ENCODE assay signal across 24 cellular contexts in genomic region chr12:132533584-132533958, GRCh38.
"Had no signal": no experiment of that assay in that cellular context is flagged by ENCODE, and none has a peak within 500 bp of the region (broad histone marks: within the 10 kb centered on the region; RNA-seq: fewer than 3 reads in every experiment).

No MANE protein-coding gene starts in this region.

- H3K9me3 ChIP-seq: breast epithelium, esophagus muscularis mucosa, heart right ventricle, left ventricle myocardium inferior, mucosa of descending colon, neutrophil, right lobe of liver, thyroid gland had no signal

- H3K27ac Mint-ChIP-seq: activated naive CD4-positive, alpha-beta T cell treated with anti-CD3 and anti-CD28 coated beads, Interleukin-2, amount 10 ng/mL, durations not matched to agents 7 days and 5 days; activated T-helper 1 cell treated with anti-CD3 and anti-CD28 coated beads, Interleukin-12 subunit alpha, Interleukin-12 subunit beta, Interleukin-2, Interleukin-4 antibody, amounts not matched to agents 30 ng/mL and 10 ng/mL and 1 ng/mL, durations not matched to agents 14 hours and 24 hours and 36 hours; dendritic cell treated with granulocyte-macrophage colony-stimulating factor and Interleukin-4, amounts not matched to agents 40 ng/mL and 50 ng/mL, for 4 days; endodermal cell; nephron; T-helper 2 cell treated with Interferon-gamma antibody and Interleukin-4, amounts not matched to agents 5 μg/mL and 100 μg/mL, for 36 hours had no signal

- H3K4me1 Mint-ChIP-seq: activated naive CD4-positive, alpha-beta T cell treated with anti-CD3 and anti-CD28 coated beads, Interleukin-2, amount 10 ng/mL, durations not matched to agents 7 days and 5 days; endodermal cell had no signal

- DNase-seq: activated CD4-positive, alpha-beta T cell treated with anti-CD3 and anti-CD28 coated beads for 4 hours; activated CD4-positive, alpha-beta T cell treated with anti-CD3 and anti-CD28 coated beads, Interleukin-2, amount 50 U/mL, for 4 hours; activated effector memory CD4-positive, alpha-beta T cell treated with anti-CD3 and anti-CD28 coated beads, Interleukin-2, amount 50 U/mL, for 16 hours; activated naive CD4-positive, alpha-beta T cell treated with anti-CD3 and anti-CD28 coated beads, Interleukin-2, amount 10 ng/mL, durations not matched to agents 7 days and 5 days; activated T-cell treated with anti-CD3 and anti-CD28 coated beads for 4 hours; amygdala; central memory CD4-positive, alpha-beta T cell; endodermal cell; foreskin keratinocyte; heart right ventricle; left ventricle myocardium inferior; mucosa of descending colon; right lobe of liver; stimulated activated CD4-positive, alpha-beta T cell treated with anti-CD3 and anti-CD28 coated beads, Interleukin-2, amount 100 ng/mL, for 48 hours; stomach; T-cell; thyroid gland had no signal

- H3K4me3 ChIP-seq: breast epithelium, esophagus muscularis mucosa, heart right ventricle, left ventricle myocardium inferior, mucosa of descending colon, right lobe of liver, stomach, thyroid gland had no signal

- H3K4me3 Mint-ChIP-seq: activated naive CD4-positive, alpha-beta T cell treated with anti-CD3 and anti-CD28 coated beads, Interleukin-2, amount 10 ng/mL, durations not matched to agents 7 days and 5 days; activated T-helper 1 cell treated with anti-CD3 and anti-CD28 coated beads, Interleukin-12 subunit alpha, Interleukin-12 subunit beta, Interleukin-2, Interleukin-4 antibody, amounts not matched to agents 30 ng/mL and 10 ng/mL and 1 ng/mL, durations not matched to agents 14 hours and 24 hours and 36 hours; dendritic cell treated with granulocyte-macrophage colony-stimulating factor and Interleukin-4, amounts not matched to agents 40 ng/mL and 50 ng/mL, for 4 days; endodermal cell; nephron; T-cell; T-helper 2 cell treated with Interferon-gamma antibody and Interleukin-4, amounts not matched to agents 5 μg/mL and 100 μg/mL, for 36 hours had no signal

- H3K27me3 Mint-ChIP-seq: dendritic cell treated with granulocyte-macrophage colony-stimulating factor and Interleukin-4, amounts not matched to agents 40 ng/mL and 50 ng/mL, for 4 days; T-cell had no signal

- ATAC-seq: foreskin keratinocyte, heart right ventricle, mucosa of descending colon, right lobe of liver, T-cell had no signal
